ENCODE assay signal across 6 cellular contexts in genomic region chr6:169702640-169703246, GRCh38. TPM values are rescaled to one million over a fixed set of nuclear protein-coding genes. Genes with fewer than 3 reads are reported as not detected.
A peak's percentile ranks its signal among the peaks of the same experiment; 100 is the strongest.
DNase-seq lines count a peak whose midpoint lies in the region; ATAC-seq and TF ChIP-seq lines count a peak whose summit lies in the region.

No MANE protein-coding gene starts in this region.

- no peak overlapping the region for H2AK5ac ChIP-seq in trophoblast cell (ENCODE audit: low read length)

- H3K27ac ChIP-seq in OCI-LY3 (ENCODE audit: low read length), result peak overlapping the region; percentile 70
- H3K27ac ChIP-seq in trophoblast cell (ENCODE audit: low read depth, low read length), result peak overlapping the region; percentile 76

- peak overlapping the region; percentile 68 for H4K91ac ChIP-seq in trophoblast cell (ENCODE audit: low read depth, low read length)

- no CpG with 5 or more reads among the region's 41 CpGs for WGBS in trophoblast cell (ENCODE audit: extremely low coverage, insufficient coverage, insufficient read length)

- TF ChIP-seq CTCF in BE2C (IDR thresholded peaks at IDR 0.05; ENCODE audit: low read depth, low read length) (no peak), OCI-LY3 (IDR thresholded peaks at IDR 0.05; ENCODE audit: low read depth, low read length) (no peak), choroid plexus epithelial cell (conservative IDR thresholded peaks at IDR 0.05; ENCODE audit: low read depth, low read length) (no peak)

- H3K9me3 ChIP-seq in BE2C, result no peaks in the 10 kb centered on the region
- H3K9me3 ChIP-seq in OCI-LY3 (ENCODE audit: insufficient read depth, low read length), result no peaks in the 10 kb centered on the region
- peaks cover 4% of the 10 kb centered on the region for H3K9me3 ChIP-seq in trophoblast cell (ENCODE audit: insufficient read depth, low read depth, low read length)

- peak overlapping the region; percentile 73 for H3K18ac ChIP-seq in trophoblast cell (ENCODE audit: low read length)

- H3K79me2 ChIP-seq in OCI-LY3 (ENCODE audit: low read length) (peaks cover 60% of the 10 kb centered on the region), trophoblast cell (ENCODE audit: control insufficient read depth, insufficient read depth, low read length, poor library complexity) (peaks cover 12% of the 10 kb centered on the region)

- ATAC-seq in GM21576 (IDR thresholded peaks at IDR 0.05; ENCODE audit: unreplicated experiment), result peak; percentile 8

- no peak overlapping the region for H2BK120ac ChIP-seq in trophoblast cell (ENCODE audit: insufficient read depth, low read length, poor library complexity)

- no peak overlapping the region for H2BK5ac ChIP-seq in trophoblast cell (ENCODE audit: low read depth, low read length, poor library complexity)

- H3K27me3 ChIP-seq in BE2C (no peaks in the 10 kb centered on the region), OCI-LY3 (ENCODE audit: low read depth, low read length) (no peaks in the 10 kb centered on the region), trophoblast cell (ENCODE audit: insufficient read depth, low read length) (no peaks in the 10 kb centered on the region)

- H4K20me1 ChIP-seq in OCI-LY3 (ENCODE audit: insufficient read depth, low read length), result 0 out of 2 replicates have a peak, but pooled peaks cover 17% of the 10 kb centered on the region

- H3K36me3 ChIP-seq in BE2C (peaks cover 17% of the 10 kb centered on the region), OCI-LY3 (replicated peaks; ENCODE audit: low read depth, low read length) (peaks cover 3% of the 10 kb centered on the region), trophoblast cell (ENCODE audit: control insufficient read depth in 1 of 2, insufficient read depth in 2 of 2, low read length in 2 of 2) (peaks cover 5 to 12% of the 10 kb centered on the region in 2 experiments)

- peaks cover 4% of the 10 kb centered on the region; the same call in 1 of the 2 replicates for H3K4me1 ChIP-seq in BE2C
- peaks cover 22% of the 10 kb centered on the region for H3K4me1 ChIP-seq in OCI-LY3 (ENCODE audit: low read length)
- H3K4me1 ChIP-seq in trophoblast cell (ENCODE audit: control insufficient read depth in 1 of 2, insufficient read depth in 2 of 2, low read length in 2 of 2), result peaks cover 2 to 8% of the 10 kb centered on the region in 2 experiments

- no peak overlapping the region for H2BK12ac ChIP-seq in trophoblast cell (ENCODE audit: low read length)

- H3K79me1 ChIP-seq in trophoblast cell (ENCODE audit: low read length), result peaks cover 10% of the 10 kb centered on the region

- H3K4ac ChIP-seq in trophoblast cell (ENCODE audit: low read depth, low read length), result peak overlapping the region; percentile 70

- peak overlapping the region; percentile 91 for H3K14ac ChIP-seq in trophoblast cell (ENCODE audit: low read length)

- H2AFZ ChIP-seq in OCI-LY3 (ENCODE audit: low read depth, low read length), result no peak overlapping the region
- peak overlapping the region; percentile 65 for H2AFZ ChIP-seq in trophoblast cell (ENCODE audit: insufficient read depth, low read length, poor library complexity)

- H4K12ac ChIP-seq in trophoblast cell (ENCODE audit: low read depth, low read length), result peak overlapping the region; percentile 93

- peak overlapping the region; percentile 94 for H3K9ac ChIP-seq in OCI-LY3 (ENCODE audit: low read length)
- peak overlapping the region; percentile 93 for H3K9ac ChIP-seq in trophoblast cell (ENCODE audit: low read length)

- H3K4me3 ChIP-seq in BE2C (ENCODE audit: low read depth, low read length) (peak overlapping the region; percentile 94), OCI-LY3 (ENCODE audit: low read length) (peak overlapping the region; percentile 97), choroid plexus epithelial cell (ENCODE audit: low read depth, low read length) (peak overlapping the region; percentile 98), trophoblast cell (ENCODE audit: low read depth, low read length) (peak overlapping the region; percentile 94)

- H4K8ac ChIP-seq in trophoblast cell (ENCODE audit: low read depth, low read length), result peak overlapping the region; percentile 92

- peak overlapping the region; percentile 9 for H3K23ac ChIP-seq in trophoblast cell (ENCODE audit: low read length)

- H3K4me2 ChIP-seq in OCI-LY3 (ENCODE audit: low read length), result peak overlapping the region; percentile 96
- H3K4me2 ChIP-seq in trophoblast cell (ENCODE audit: low read length), result peak overlapping the region; percentile 91

- DNase-seq in BE2C (peak; percentile 30), choroid plexus epithelial cell (ENCODE audit: low read depth) (no peak), trophoblast cell (no peak), NCI-H226 (no peak)

RNA-seq across cellular contexts. Expression of gene C6orf120, which starts 0.8 kb away (rescaled TPM):
- 34.9 TPM for polyA plus RNA-seq in BE2C (2012; ENCODE audit: insufficient read depth, insufficient read length, low read depth)
- 19.3 and 20.0 TPM in 2 replicates for polyA plus RNA-seq in trophoblast cell (2013)

RNA-seq across cellular contexts. Expression of gene WDR27, which starts 0.9 kb away (rescaled TPM):
- polyA plus RNA-seq in BE2C (2012; ENCODE audit: insufficient read depth, insufficient read length, low read depth), result 25.1 TPM
- polyA plus RNA-seq in trophoblast cell (2013), result 16.0 TPM in 2 replicates

RNA-seq across cellular contexts. Expression of gene PHF10, which starts 21.6 kb away (rescaled TPM):
- 20.5 TPM for polyA plus RNA-seq in BE2C (2012; ENCODE audit: insufficient read depth, insufficient read length, low read depth)
- 34.1 and 36.8 TPM in 2 replicates for polyA plus RNA-seq in trophoblast cell (2013)

RNA-seq across cellular contexts. Expression of gene DYNLT2, which starts 48.6 kb away (rescaled TPM):
- polyA plus RNA-seq in BE2C (2012; ENCODE audit: insufficient read depth, insufficient read length, low read depth), result 2.7 TPM
- polyA plus RNA-seq in trophoblast cell (2013), result 1.3 TPM in 2 replicates

RNA-seq across cellular contexts. Expression of gene ERMARD, which starts 48.7 kb away (rescaled TPM):
- polyA plus RNA-seq in BE2C (2012; ENCODE audit: insufficient read depth, insufficient read length, low read depth), result 50.5 TPM
- 8.6 and 9.0 TPM in 2 replicates for polyA plus RNA-seq in trophoblast cell (2013)
